8 cellular contexts compared by ENCODE assay signal in the genomic region with DNA sequence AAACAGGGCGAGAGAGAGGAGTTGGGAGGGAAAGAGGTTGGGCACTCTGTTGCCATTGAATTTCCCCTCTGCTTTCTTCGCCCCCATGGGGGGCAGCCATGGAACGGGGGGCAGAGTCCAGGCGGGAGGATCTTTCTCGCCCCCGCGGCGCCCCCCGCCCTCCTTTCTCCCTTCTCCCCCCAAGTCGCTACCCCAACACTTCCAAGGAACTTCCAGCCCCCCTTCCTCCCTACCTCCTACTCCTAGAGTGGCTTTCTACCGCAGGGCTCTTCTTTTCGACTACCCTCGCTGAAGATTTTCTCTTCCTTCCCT. TPM values are rescaled to one million over a fixed set of nuclear protein-coding genes. Genes with fewer than 3 reads are reported as not detected.
DNase-seq lines count a peak whose midpoint lies in the region; TF ChIP-seq lines count a peak whose summit lies in the region.

No MANE protein-coding gene starts in this region.

- no peak for TF ChIP-seq CTCF in fibroblast of mammary gland (conservative IDR thresholded peaks at IDR 0.05; ENCODE audit: control insufficient read depth, insufficient read depth, low read depth, low read length)

- DNase-seq in SJSA1 (ENCODE audit: low read depth in 1 of 2, low spot score in 2 of 2) = no peak
- DNase-seq in fibroblast of mammary gland (ENCODE audit: low read depth) = no peak
- DNase-seq in NCI-H345 treated with DMSO at 0.1 percent for 48 hours (lab: John Stamatoyannopoulos, UW; ENCODE audit: unreplicated experiment) = no peak
- DNase-seq in kidney tubule cell (ENCODE audit: low spot score) = no peak
- DNase-seq in DMS53 treated with DMSO at 0.1 percent for 48 hours (lab: John Stamatoyannopoulos, UW; ENCODE audit: unreplicated experiment) = no peak
- no peak for DNase-seq in NCI-H526 treated with DMSO at 0.1 percent for 48 hours (lab: John Stamatoyannopoulos, UW)

- no peaks in the 10 kb centered on the region for H3K4me1 ChIP-seq in ES-I3 (ENCODE audit: insufficient read depth, low read length)
- 0 out of 2 replicates have a peak, but pooled peaks cover 3% of the 10 kb centered on the region for H3K4me1 ChIP-seq in SJSA1 (replicated peaks)
- H3K4me1 ChIP-seq in rectal smooth muscle tissue (ENCODE audit: control insufficient read depth, insufficient read depth, low read length) = no peaks in the 10 kb centered on the region

- H3K9me3 ChIP-seq in ES-I3 (ENCODE audit: control insufficient read depth, insufficient read depth, low read length) = no peaks in the 10 kb centered on the region
- no peaks in the 10 kb centered on the region for H3K9me3 ChIP-seq in SJSA1 (replicated peaks)

- H3K27ac ChIP-seq in SJSA1 (peak overlapping the region; percentile 98), rectal smooth muscle tissue (ENCODE audit: low read depth, low read length) (peak overlapping the region; percentile 97)

- peak overlapping the region; percentile 77 for H3K4me3 ChIP-seq in SJSA1
- H3K4me3 ChIP-seq in fibroblast of mammary gland (ENCODE audit: control insufficient read depth, low read depth, low read length) = peak overlapping the region; percentile 65
- H3K4me3 ChIP-seq in rectal smooth muscle tissue (ENCODE audit: low read length) = peak overlapping the region; percentile 70

- H3K9ac ChIP-seq in ES-I3 (ENCODE audit: low read depth, low read length) (peak overlapping the region; percentile 98), rectal smooth muscle tissue (ENCODE audit: low read length) (peak overlapping the region; percentile 87)

- no peaks in the 10 kb centered on the region for H3K36me3 ChIP-seq in ES-I3 (ENCODE audit: insufficient read depth, low read length)
- peaks cover 3% of the 10 kb centered on the region for H3K36me3 ChIP-seq in SJSA1
- no peaks in the 10 kb centered on the region for H3K36me3 ChIP-seq in rectal smooth muscle tissue (ENCODE audit: control insufficient read depth, insufficient read depth, low read length)

- H3K27me3 ChIP-seq in SJSA1 (replicated peaks) = no peaks in the 10 kb centered on the region
- H3K27me3 ChIP-seq in rectal smooth muscle tissue (ENCODE audit: control insufficient read depth, insufficient read depth, low read length) = no peaks in the 10 kb centered on the region

RNA-seq across cellular contexts. Expression of a gene that starts 0.6 kb away (rescaled TPM):
- total RNA-seq in SJSA1 (2014; rRNA removed; shearing (Covaris generic)) = 85.9 and 103 TPM in 2 replicates
